ENCODE assay signal across 1 cellular context in genomic region chr9:119009253-119009652, GRCh38.
TF ChIP-seq lines count a peak whose summit lies in the region.

No MANE protein-coding gene starts in this region.

TF ChIP-seq in GM12878, 131 proteins besides CTCF, POLR2A, EP300 and RAD21 (continued from another document):
- TF ChIP-seq ZBTB33 (IDR thresholded peaks at IDR 0.05) (no peak), CBX5 (IDR thresholded peaks at IDR 0.05; ENCODE audit: low read depth) (no peak), ETV6 (conservative IDR thresholded peaks at IDR 0.05 in 1 of 2, IDR thresholded peaks at IDR 0.05 in 1 of 2; ENCODE audit: borderline replicate concordance in 1 of 2, low read depth in 1 of 2) (no peak)
TF ChIP-seq in GM12878: peak in this region for 0.
